8 cellular contexts compared by ENCODE assay signal in genomic region chr15:31439328-31439727, GRCh38.
DNase-seq lines count a peak whose midpoint lies in the region; ATAC-seq, FAIRE-seq and TF ChIP-seq lines count a peak whose summit lies in the region.

No MANE protein-coding gene starts in this region.

- TF ChIP-seq CTCF in bronchial epithelial cell (IDR thresholded peaks at IDR 0.05; ENCODE audit: insufficient read depth, low read length, severe bottlenecking) = peak; percentile 46

- intact Hi-C loops in posterior vena cava (cut with DNase I) = no loop called here

- DNase-seq in NCI-H1417 (lab: John Stamatoyannopoulos, UW) (peak in 2 of 3 experiments; percentile 9 to 32), NCI-H1417 treated with DMSO at 0.1 percent for 48 hours (lab: John Stamatoyannopoulos, UW) (no peak), NCI-H146 (lab: John Stamatoyannopoulos, UW) (peak; percentile 34), bronchial epithelial cell (ENCODE audit: low read depth) (no peak), posterior vena cava (ENCODE audit: low spot score) (peak; percentile 70), KG1 (lab: John Stamatoyannopoulos, UW) (no peak), frontal cortex (ENCODE audit: low spot score in 2 of 2) (no peak)

- ATAC-seq in GM19452 (IDR thresholded peaks at IDR 0.05; ENCODE audit: unreplicated experiment) = no peak

- H3K4me3 ChIP-seq in bronchial epithelial cell (ENCODE audit: low read depth, low read length) = no peak overlapping the region

- no peaks in the 10 kb centered on the region for H3K36me3 ChIP-seq in bronchial epithelial cell (ENCODE audit: control insufficient read depth, insufficient read depth, low read length)

- peak; percentile 7 for FAIRE-seq in bronchial epithelial cell (lab: Jason Lieb, UNC)
- no peak for FAIRE-seq in frontal cortex (lab: Jason Lieb, UNC)

- H3K27me3 ChIP-seq in bronchial epithelial cell (ENCODE audit: control insufficient read depth, insufficient read depth, low read length) = no peaks in the 10 kb centered on the region

Comparison
In these comparisons a context has a peak if more than half of its experiments do, and no peak if none do; other contexts are left out.
1. DNase-seq: peak in NCI-H1417 (2 of 3), NCI-H146 (single experiment) and posterior vena cava (single experiment); none in NCI-H1417 treated with DMSO at 0.1 percent for 48 hours (single experiment), bronchial epithelial cell (single experiment), KG1 (single experiment) and frontal cortex (0 of 2).